Comparison of ENCODE assay signal across 12 cellular contexts in genomic region chr2:191806396-191806795, GRCh38.
"Had no signal": no experiment of that assay in that cellular context is flagged by ENCODE, and none has a peak within 500 bp of the region (broad histone marks: within the 10 kb centered on the region; RNA-seq: fewer than 3 reads in every experiment).

No MANE protein-coding gene starts in this region.

- H3K4me1 ChIP-seq: esophagus muscularis mucosa, thyroid gland, vagina had no signal

- H3K36me3 Mint-ChIP-seq: activated naive CD8-positive, alpha-beta T cell had no signal

- DNase-seq: activated CD4-positive, alpha-beta T cell treated with anti-CD3 and anti-CD28 coated beads, Interleukin-2, amount 50 U/mL, for 4 hours; activated CD4-positive, CD25-positive, alpha-beta regulatory T cell; activated effector memory CD4-positive, alpha-beta T cell treated with Interleukin-2 at 50 U/mL for 16 hours; activated T-cell treated with anti-CD3 and anti-CD28 coated beads, Interleukin-2, amount 50 U/mL, for 1 hour; anterior cingulate cortex; mesendoderm; stimulated activated CD4-positive, alpha-beta T cell treated with anti-CD3 and anti-CD28 coated beads, Interleukin-4, amount 100 ng/mL, for 24 hours; T-helper 2 cell; thyroid gland had no signal

- H3K9me3 ChIP-seq: esophagus muscularis mucosa, thyroid gland, vagina had no signal

- H3K27me3 ChIP-seq: esophagus muscularis mucosa, thyroid gland, vagina had no signal

- H3K4me3 Mint-ChIP-seq: activated naive CD8-positive, alpha-beta T cell had no signal

- H3K27ac ChIP-seq: esophagus muscularis mucosa, thyroid gland, vagina had no signal

- H3K4me3 ChIP-seq: esophagus muscularis mucosa, thyroid gland, vagina had no signal

- H3K27ac Mint-ChIP-seq: activated naive CD8-positive, alpha-beta T cell had no signal

- H3K36me3 ChIP-seq: esophagus muscularis mucosa, thyroid gland, vagina had no signal
